ENCODE assay signal across 19 cellular contexts in the genomic region with DNA sequence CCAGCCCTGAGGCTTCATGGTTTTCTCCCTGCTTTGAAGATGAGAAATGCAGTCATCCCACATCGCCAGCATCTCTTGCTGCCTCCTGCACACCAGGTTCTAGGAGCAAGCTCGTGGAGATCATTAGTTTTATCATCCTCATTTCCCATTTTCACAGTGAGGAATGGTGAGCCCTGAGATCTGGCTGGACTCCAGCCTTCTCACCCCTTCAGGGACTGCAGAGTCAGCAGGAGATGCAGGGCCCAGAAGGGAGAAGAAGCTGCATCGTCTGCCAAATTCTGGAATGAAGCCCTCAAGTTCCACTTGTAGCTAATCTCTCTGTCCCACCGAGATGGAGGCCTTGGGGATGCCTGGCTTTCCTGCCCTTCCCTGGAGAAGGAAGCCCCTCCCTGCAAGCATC.
DNase-seq lines count a peak whose midpoint lies in the region; TF ChIP-seq lines count a peak whose summit lies in the region.
"Had no signal": no experiment of that assay in that cellular context is flagged by ENCODE, and none has a peak within 500 bp of the region (broad histone marks: within the 10 kb centered on the region; RNA-seq: fewer than 3 reads in every experiment).

No MANE protein-coding gene starts in this region.

- intact Hi-C loops in transverse colon (cut with DNase I; ENCODE audit: low total_unique reads): no loop called here
- intact Hi-C loops in activated T-helper 1 cell treated with anti-CD3 and anti-CD28 coated beads, Interleukin-12 subunit alpha, Interleukin-12 subunit beta, Interleukin-2, Interleukin-4 antibody, amounts not matched to agents 30 ng/mL and 10 ng/mL and 1 ng/mL, durations not matched to agents 14 hours and 24 hours and 36 hours (cut with micrococcal nuclease): no loop called here

- TF ChIP-seq EP300 in transverse colon (IDR thresholded peaks at IDR 0.05; ENCODE audit: low read depth): no peak

- H3K4me2 ChIP-seq in BLaER1: peak overlapping the region; percentile 96; the same call in 1 of the 2 replicates

- no peaks in the 10 kb centered on the region for H3K4me1 Mint-ChIP-seq in activated CD4-positive, alpha-beta T cell treated with anti-CD3 and anti-CD28 coated beads, Interleukin-2, amount 10 ng/mL, durations not matched to agents 7 days and 5 days
- no peaks in the 10 kb centered on the region for H3K4me1 Mint-ChIP-seq in activated T-helper 1 cell treated with anti-CD3 and anti-CD28 coated beads, Interleukin-12 subunit alpha, Interleukin-12 subunit beta, Interleukin-2, Interleukin-4 antibody, amounts not matched to agents 30 ng/mL and 10 ng/mL and 1 ng/mL, durations not matched to agents 14 hours and 24 hours and 36 hours (ENCODE audit: low read depth)
- H3K4me1 Mint-ChIP-seq: B cell; CD14-positive monocyte; CD8-positive, alpha-beta memory T cell; H9 had no signal

- H3K36me3 Mint-ChIP-seq in activated CD4-positive, alpha-beta T cell treated with anti-CD3 and anti-CD28 coated beads, Interleukin-2, amount 10 ng/mL, durations not matched to agents 7 days and 5 days (ENCODE audit: low read depth): no peaks in the 10 kb centered on the region
- no peaks in the 10 kb centered on the region for H3K36me3 Mint-ChIP-seq in activated T-helper 1 cell treated with anti-CD3 and anti-CD28 coated beads, Interleukin-12 subunit alpha, Interleukin-12 subunit beta, Interleukin-2, Interleukin-4 antibody, amounts not matched to agents 30 ng/mL and 10 ng/mL and 1 ng/mL, durations not matched to agents 14 hours and 24 hours and 36 hours (ENCODE audit: low read depth)
- H3K36me3 Mint-ChIP-seq: CD14-positive monocyte; CD8-positive, alpha-beta memory T cell had no signal

- H3K4me1 ChIP-seq in BLaER1 (peaks cover 58% of the 10 kb centered on the region), transverse colon (no peaks in the 10 kb centered on the region)

- POLR2A ChIA-PET in activated CD4-positive, alpha-beta T cell treated with anti-CD3 and anti-CD28 coated beads, Interleukin-2, amount 10 ng/mL, durations not matched to agents 7 days and 5 days (lab: Charles Lee): no interaction called here

- no peaks in the 10 kb centered on the region for H3K9me3 Mint-ChIP-seq in activated CD4-positive, alpha-beta T cell treated with anti-CD3 and anti-CD28 coated beads, Interleukin-2, amount 10 ng/mL, durations not matched to agents 7 days and 5 days
- H3K9me3 Mint-ChIP-seq in activated T-helper 1 cell treated with anti-CD3 and anti-CD28 coated beads, Interleukin-12 subunit alpha, Interleukin-12 subunit beta, Interleukin-2, Interleukin-4 antibody, amounts not matched to agents 30 ng/mL and 10 ng/mL and 1 ng/mL, durations not matched to agents 14 hours and 24 hours and 36 hours: no peaks in the 10 kb centered on the region
- H3K9me3 Mint-ChIP-seq: CD4-positive, alpha-beta T cell had no signal

- TF ChIP-seq CTCF in transverse colon (IDR thresholded peaks at IDR 0.05): no peak

- H3K9ac ChIP-seq in BLaER1: no peak overlapping the region
- H3K9ac ChIP-seq: BLaER1 treated with 17β-estradiol and CSF1 and Interleukin-3, amounts not matched to agents 10 nM and 100 nM; GM23248 had no signal

- 44% methylated on average over 4 of the region's 4 CpGs; no CpG with 5 or more reads in 1 of the 2 donors for WGBS in transverse colon (ENCODE audit: low coverage in 1 of 2), 2 donors

- H3K27ac ChIP-seq in BLaER1 (no peak overlapping the region), transverse colon (no peak overlapping the region)
- H3K27ac ChIP-seq: 22Rv1; BLaER1 treated with 17β-estradiol and CSF1 and Interleukin-3, amounts not matched to agents 10 nM and 100 nM; GM23248 had no signal

- no peak overlapping the region for H3K4me3 Mint-ChIP-seq in activated CD4-positive, alpha-beta T cell treated with anti-CD3 and anti-CD28 coated beads, Interleukin-2, amount 10 ng/mL, durations not matched to agents 7 days and 5 days
- no peak overlapping the region for H3K4me3 Mint-ChIP-seq in activated T-helper 1 cell treated with anti-CD3 and anti-CD28 coated beads, Interleukin-12 subunit alpha, Interleukin-12 subunit beta, Interleukin-2, Interleukin-4 antibody, amounts not matched to agents 30 ng/mL and 10 ng/mL and 1 ng/mL, durations not matched to agents 14 hours and 24 hours and 36 hours
- H3K4me3 Mint-ChIP-seq: B cell; CD14-positive monocyte; CD4-positive, alpha-beta T cell; CD8-positive, alpha-beta memory T cell; H9 had no signal

- H4K20me1 ChIP-seq in BLaER1: peaks cover 15% of the 10 kb centered on the region; the same call in 1 of the 2 replicates

- H3K36me3 ChIP-seq in BLaER1 (no peaks in the 10 kb centered on the region), transverse colon (no peaks in the 10 kb centered on the region)
- H3K36me3 ChIP-seq: BLaER1 treated with 17β-estradiol and CSF1 and Interleukin-3, amounts not matched to agents 10 nM and 100 nM had no signal

- H3K4me3 ChIP-seq in BLaER1 (no peak overlapping the region), transverse colon (no peak overlapping the region)
- H3K4me3 ChIP-seq: BLaER1 treated with 17β-estradiol and CSF1 and Interleukin-3, amounts not matched to agents 10 nM and 100 nM; GM12878; GM23248 had no signal

- in situ Hi-C loops in transverse colon (cut with MboI; ENCODE audit: low pct_ligation_motif_present in 1 of 4, low pct_unique_long_range_greater_than_20kb in 1 of 4, low sequenced_read_pairs in 3 of 4): no loop called here

- no peak for DNase-seq in activated CD4-positive, alpha-beta T cell treated with anti-CD3 and anti-CD28 coated beads, Interleukin-2, amount 10 ng/mL, durations not matched to agents 7 days and 5 days
- no peak for DNase-seq in activated CD4-positive, alpha-beta T cell treated with anti-CD3 and anti-CD28 coated beads, Interleukin-2, amount 50 U/mL, for 48 hours
- DNase-seq in RPMI8226 (peak; percentile 58), transverse colon (no peak)
- no peak for DNase-seq in activated T-helper 1 cell treated with anti-CD3 and anti-CD28 coated beads, Interleukin-12 subunit alpha, Interleukin-12 subunit beta, Interleukin-2, Interleukin-4 antibody, amounts not matched to agents 30 ng/mL and 10 ng/mL and 1 ng/mL, durations not matched to agents 14 hours and 24 hours and 36 hours (ENCODE audit: low spot score)
- DNase-seq: Calu3; CD4-positive, alpha-beta T cell; CD8-positive, alpha-beta memory T cell; DMS53; EL; GDM1; GM23248; H9 had no signal

- H3K27me3 Mint-ChIP-seq in activated CD4-positive, alpha-beta T cell treated with anti-CD3 and anti-CD28 coated beads, Interleukin-2, amount 10 ng/mL, durations not matched to agents 7 days and 5 days: no peaks in the 10 kb centered on the region
- no peaks in the 10 kb centered on the region for H3K27me3 Mint-ChIP-seq in activated T-helper 1 cell treated with anti-CD3 and anti-CD28 coated beads, Interleukin-12 subunit alpha, Interleukin-12 subunit beta, Interleukin-2, Interleukin-4 antibody, amounts not matched to agents 30 ng/mL and 10 ng/mL and 1 ng/mL, durations not matched to agents 14 hours and 24 hours and 36 hours (ENCODE audit: insufficient read depth)
- H3K27me3 Mint-ChIP-seq: B cell; CD4-positive, alpha-beta T cell had no signal

- H3K27ac Mint-ChIP-seq in activated CD4-positive, alpha-beta T cell treated with anti-CD3 and anti-CD28 coated beads, Interleukin-2, amount 10 ng/mL, durations not matched to agents 7 days and 5 days: peak overlapping the region; percentile 25
- H3K27ac Mint-ChIP-seq in activated T-helper 1 cell treated with anti-CD3 and anti-CD28 coated beads, Interleukin-12 subunit alpha, Interleukin-12 subunit beta, Interleukin-2, Interleukin-4 antibody, amounts not matched to agents 30 ng/mL and 10 ng/mL and 1 ng/mL, durations not matched to agents 14 hours and 24 hours and 36 hours: no peak overlapping the region
- H3K27ac Mint-ChIP-seq: B cell; CD14-positive monocyte; CD4-positive, alpha-beta T cell; H9 had no signal

- TF ChIP-seq POLR2A in transverse colon (IDR thresholded peaks at IDR 0.05): no peak

- CTCF ChIA-PET in activated CD4-positive, alpha-beta T cell treated with anti-CD3 and anti-CD28 coated beads, Interleukin-2, amount 10 ng/mL, durations not matched to agents 7 days and 5 days (lab: Charles Lee): no interaction called here

- no peaks in the 10 kb centered on the region for H3K9me3 ChIP-seq in BLaER1
- H3K9me3 ChIP-seq in transverse colon: no peaks in the 10 kb centered on the region
- H3K9me3 ChIP-seq: BLaER1 treated with 17β-estradiol and CSF1 and Interleukin-3, amounts not matched to agents 10 nM and 100 nM had no signal

- H3K27me3 ChIP-seq in BLaER1: peaks cover 32% of the 10 kb centered on the region
- H3K27me3 ChIP-seq in transverse colon: peaks cover 3% of the 10 kb centered on the region
